8 cellular contexts compared by ENCODE assay signal in the genomic region with DNA sequence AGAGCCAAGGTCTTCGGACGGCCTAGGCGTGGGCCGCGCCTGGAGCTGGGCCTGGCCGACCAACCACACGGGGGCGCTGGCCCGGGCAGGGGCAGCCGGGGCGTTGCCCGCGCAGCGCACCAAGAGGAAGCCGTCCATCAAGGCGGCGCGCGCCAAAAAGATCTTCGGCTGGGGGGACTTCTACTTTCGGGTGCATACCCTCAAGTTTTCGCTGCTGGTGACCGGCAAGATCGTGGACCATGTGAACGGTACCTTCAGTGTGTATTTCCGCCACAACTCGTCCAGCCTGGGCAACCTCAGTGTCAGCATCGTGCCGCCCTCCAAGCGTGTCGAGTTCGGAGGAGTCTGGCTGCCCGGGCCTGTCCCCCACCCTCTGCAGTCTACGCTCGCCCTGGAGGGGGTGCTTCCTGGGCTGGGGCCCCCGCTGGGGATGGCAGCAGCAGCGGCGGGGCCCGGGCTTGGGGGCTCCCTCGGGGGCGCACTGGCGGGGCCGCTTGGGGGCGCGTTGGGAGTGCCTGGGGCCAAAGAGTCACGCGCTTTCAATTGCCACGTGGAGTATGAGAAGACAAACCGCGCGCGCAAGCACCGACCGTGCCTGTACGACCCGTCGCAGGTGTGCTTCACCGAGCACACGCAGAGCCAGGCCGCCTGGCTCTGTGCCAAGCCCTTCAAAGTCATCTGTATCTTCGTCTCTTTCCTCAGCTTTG. TPM values are rescaled to one million over a fixed set of nuclear protein-coding genes. Genes with fewer than 3 reads are reported as not detected.
DNase-seq lines count a peak whose midpoint lies in the region; ATAC-seq lines count a peak whose summit lies in the region.

No MANE protein-coding gene starts in this region.

- DNase-seq in GM03348 (ENCODE audit: low spot score) (peak; percentile 58), NCI-H2171 (lab: John Stamatoyannopoulos, UW) (peak; percentile 78), left cardiac atrium (no peak), GDM1 (lab: John Stamatoyannopoulos, UW) (no peak), NCI-H1930 (lab: John Stamatoyannopoulos, UW) (no peak)
- peak; percentile 75 to 80 for DNase-seq in activated T-cell treated with anti-CD3 and anti-CD28 coated beads, Interleukin-2, amount 50 U/mL, for 48 hours
- peak; percentile 60 to 62 for DNase-seq in stimulated activated CD4-positive, alpha-beta T cell treated with anti-CD3 and anti-CD28 coated beads, Interleukin-4, amount 100 ng/mL, for 4 hours

- intact Hi-C loops in left cardiac atrium (cut with DNase I): no loop called here

- ATAC-seq in left cardiac atrium: peak; percentile 21 to 56
- ATAC-seq in GM18909 (IDR thresholded peaks at IDR 0.05; ENCODE audit: poor library complexity, unreplicated experiment): no peak

RNA-seq across cellular contexts. Expression of gene SHMT2, which starts 4.4 kb away (rescaled TPM):
- 10 to 100 TPM; 31.1 to 39.6 TPM for total RNA-seq in left cardiac atrium

RNA-seq across cellular contexts. Expression of gene NXPH4, which starts 8.5 kb away (rescaled TPM):
- 1 to 10 TPM in 1 of 2 donors, under 1 TPM in 1; 0.50 to 2.1 TPM for total RNA-seq in left cardiac atrium

RNA-seq across cellular contexts. Expression of gene STAC3, which starts 25.9 kb away (rescaled TPM):
- 1 to 10 TPM; 1.2 to 2.7 TPM for total RNA-seq in left cardiac atrium

Comparison
In these comparisons a context has a peak if more than half of its experiments do, and no peak if none do; other contexts are left out.
1. DNase-seq: peak in GM03348 (single experiment), NCI-H2171 (single experiment), activated T-cell treated with anti-CD3 and anti-CD28 coated beads, Interleukin-2, amount 50 U/mL, for 48 hours (2 of 2) and stimulated activated CD4-positive, alpha-beta T cell treated with anti-CD3 and anti-CD28 coated beads, Interleukin-4, amount 100 ng/mL, for 4 hours (2 of 2); none in left cardiac atrium (single experiment), GDM1 (single experiment) and NCI-H1930 (0 of 2).